ENCODE assay signal across 22 cellular contexts in the genomic region with DNA sequence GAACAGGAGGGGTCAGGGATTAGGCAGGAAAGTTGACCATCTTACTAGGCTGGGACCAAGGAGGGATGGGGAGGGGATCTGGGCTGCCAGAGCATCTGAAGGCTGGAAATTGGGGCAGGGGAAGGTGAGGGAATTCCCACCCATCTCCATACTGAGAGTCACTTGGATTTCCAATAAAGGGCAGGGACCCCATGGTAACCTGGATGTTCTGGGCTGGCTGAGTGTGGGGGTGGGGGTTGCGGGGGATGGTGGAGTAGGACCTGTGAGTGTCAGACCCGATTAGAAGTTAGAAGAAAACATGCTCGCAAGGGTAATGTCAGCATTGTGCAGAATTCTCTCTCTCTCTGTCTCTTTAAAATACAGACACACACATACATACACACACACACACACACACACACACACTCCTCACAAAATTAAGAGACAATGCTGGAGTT. TPM values are rescaled to one million over a fixed set of nuclear protein-coding genes. Genes with fewer than 3 reads are reported as not detected.
DNase-seq lines count a peak whose midpoint lies in the region; ATAC-seq, FAIRE-seq and TF ChIP-seq lines count a peak whose summit lies in the region.
"Had no signal": no experiment of that assay in that cellular context is flagged by ENCODE, and none has a peak within 500 bp of the region (broad histone marks: within the 10 kb centered on the region; RNA-seq: fewer than 3 reads in every experiment).

No MANE protein-coding gene starts in this region.

- H3K27ac ChIP-seq in A549, result peak overlapping the region; percentile 35 to 78; a peak in 4 of 6 replicates
- H3K27ac ChIP-seq in astrocyte (ENCODE audit: low read depth, low read length), result peak overlapping the region; percentile 15
- peak overlapping the region; percentile 36 for H3K27ac ChIP-seq in mesendoderm (ENCODE audit: low read depth, low read length)
- no peak overlapping the region for H3K27ac ChIP-seq in right lobe of liver
- H3K27ac ChIP-seq: Peyer's patch, sigmoid colon, transverse colon had no signal

- H3K9ac ChIP-seq in astrocyte (ENCODE audit: low read length) (peak overlapping the region; percentile 18), mesendoderm (ENCODE audit: low read length) (no peak overlapping the region)

- no peak overlapping the region for H2AK5ac ChIP-seq in mesendoderm (ENCODE audit: low read length)

- peak overlapping the region; percentile 80 for H2BK5ac ChIP-seq in mesendoderm (ENCODE audit: low read length)

- H3K4me1 ChIP-seq in A549 (peaks cover 23% of the 10 kb centered on the region), astrocyte (ENCODE audit: insufficient read depth, low read length) (peaks cover 9% of the 10 kb centered on the region), mesendoderm (ENCODE audit: control insufficient read depth, low read depth, low read length) (peaks cover 6% of the 10 kb centered on the region), right lobe of liver (peaks cover 0 to 26% (median 4%) of the 10 kb centered on the region in 4 donors)
- H3K4me1 ChIP-seq: Peyer's patch had no signal

- peak overlapping the region; percentile 49 for H3K4me2 ChIP-seq in A549
- peak overlapping the region; percentile 64 for H3K4me2 ChIP-seq in astrocyte (ENCODE audit: low read length)
- H3K4me2 ChIP-seq in mesendoderm (ENCODE audit: low read length), result no peak overlapping the region

- H3K79me2 ChIP-seq in astrocyte (ENCODE audit: insufficient read depth, low read length), result no peaks in the 10 kb centered on the region
- no peaks in the 10 kb centered on the region for H3K79me2 ChIP-seq in mesendoderm (ENCODE audit: control insufficient read depth, insufficient read depth, low read length)

- ATAC-seq in A549 (no peak), right lobe of liver (no peak)
- ATAC-seq: T-cell had no signal

- no peak overlapping the region for H4K8ac ChIP-seq in mesendoderm (ENCODE audit: low read depth, low read length)

- CTCF ChIA-PET in A549 (lab: Yijun Ruan, JAX), result no interaction called here

- no peaks in the 10 kb centered on the region for H3K79me1 ChIP-seq in mesendoderm (ENCODE audit: low read length)

- no peak for TF ChIP-seq EP300 in A549 (IDR thresholded peaks at IDR 0.05)

- H3K27me3 ChIP-seq in astrocyte (ENCODE audit: insufficient read depth, low read length), result no peaks in the 10 kb centered on the region
- H3K27me3 ChIP-seq in mesendoderm (ENCODE audit: insufficient read depth, low read length, poor library complexity), result no peaks in the 10 kb centered on the region
- no peaks in the 10 kb centered on the region for H3K27me3 ChIP-seq in right lobe of liver
- H3K27me3 ChIP-seq: MG63, Peyer's patch, sigmoid colon, transverse colon had no signal

- H3K36me3 Mint-ChIP-seq in HFFc6 (ENCODE audit: low read depth), result no peaks in the 10 kb centered on the region
- no peaks in the 10 kb centered on the region for H3K36me3 Mint-ChIP-seq in astrocyte (ENCODE audit: low read depth, unreplicated experiment)
- H3K36me3 Mint-ChIP-seq: T-cell had no signal

- H2BK120ac ChIP-seq in mesendoderm (ENCODE audit: low read depth, low read length), result no peak overlapping the region

- no peak for TF ChIP-seq POLR2A in A549 (IDR thresholded peaks at IDR 0.05; ENCODE audit: low read length)
- no peak for TF ChIP-seq POLR2A in right lobe of liver (IDR thresholded peaks at IDR 0.05)

- DNase-seq in A549 (ENCODE audit: low read depth in 1 of 2, low spot score in 1 of 2) (no peak), HFFc6 (no peak), astrocyte (ENCODE audit: low read depth) (no peak), mesendoderm (peak; percentile 70), NCI-H82 treated with DMSO at 0.1 percent for 48 hours (lab: John Stamatoyannopoulos, UW; ENCODE audit: unreplicated experiment) (no peak), occipital lobe (lab: John Stamatoyannopoulos, UW) (no peak), right lobe of liver (no peak)
- no peak for DNase-seq in activated CD8-positive, alpha-beta memory T cell treated with anti-CD3 and anti-CD28 coated beads, Interleukin-2, amount 50 U/mL, for 48 hours
- DNase-seq: activated B cell treated with CpG ODN at 0.5 μM for 24 hours; activated naive CD4-positive, alpha-beta T cell treated with anti-CD3 and anti-CD28 coated beads, Interleukin-2, amount 50 U/mL, for 16 hours; effector CD4-positive, alpha-beta T cell; foreskin melanocyte; NCI-H187 treated with DMSO at 0.1 percent for 48 hours; NCI-H526; Peyer's patch; sigmoid colon; stimulated activated CD4-positive, alpha-beta T cell treated with anti-CD3 and anti-CD28 coated beads, Interleukin-4, amount 100 ng/mL, for 4 hours; T-cell; transverse colon had no signal

- intact Hi-C loops in right lobe of liver (cut with DNase I), result no loop called here

- H3K9me3 ChIP-seq in A549, result no peaks in the 10 kb centered on the region
- H3K9me3 ChIP-seq in astrocyte (ENCODE audit: insufficient read depth, low read depth, low read length), result no peaks in the 10 kb centered on the region
- no peaks in the 10 kb centered on the region for H3K9me3 ChIP-seq in right lobe of liver
- H3K9me3 ChIP-seq: HAP-1, MG63, Peyer's patch, sigmoid colon, transverse colon had no signal

- peak overlapping the region; percentile 76 for H3K18ac ChIP-seq in mesendoderm (ENCODE audit: low read length)

- TF ChIP-seq CTCF in A549 (IDR thresholded peaks at IDR 0.05) (no peak), HFFc6 (IDR thresholded peaks at IDR 0.05) (no peak), astrocyte (IDR thresholded peaks at IDR 0.05; ENCODE audit: insufficient read depth, low read depth, low read length) (no peak), right lobe of liver (IDR thresholded peaks at IDR 0.05) (no peak)

- TF ChIP-seq RAD21 in A549 (conservative IDR thresholded peaks at IDR 0.05 in 1 of 2, IDR thresholded peaks at IDR 0.05 in 1 of 2), result no peak

- H4K5ac ChIP-seq in mesendoderm (ENCODE audit: low read length), result no peak overlapping the region

- H2AFZ ChIP-seq in astrocyte (ENCODE audit: low read depth, low read length), result peak overlapping the region; percentile 11

- peaks cover 2% of the 10 kb centered on the region; the same call in 1 of the 2 replicates for H3K27me3 Mint-ChIP-seq in HFFc6 (ENCODE audit: insufficient read depth)
- H3K27me3 Mint-ChIP-seq in astrocyte (ENCODE audit: low read depth, unreplicated experiment), result no peaks in the 10 kb centered on the region
- H3K27me3 Mint-ChIP-seq: activated B cell treated with CpG ODN at 0.5 μM for 24 hours had no signal

- H3K4me3 Mint-ChIP-seq in HFFc6 (peak overlapping the region; percentile 76), astrocyte (ENCODE audit: unreplicated experiment) (no peak overlapping the region)
- H3K4me3 Mint-ChIP-seq: activated B cell treated with CpG ODN at 0.5 μM for 24 hours, T-cell had no signal

- POLR2A ChIA-PET in A549 (lab: Yijun Ruan, JAX), result no interaction called here

- WGBS in A549 (ENCODE audit: missing lambda C conversion rate), result 78% methylated on average over 3 of the region's 3 CpGs
- WGBS in mesendoderm (ENCODE audit: extremely low coverage, insufficient coverage, low lambda C conversion rate), result no CpG with 5 or more reads among the region's 3 CpGs
- WGBS in right lobe of liver (ENCODE audit: insufficient coverage, low coverage, low lambda C conversion rate, missing lambda C conversion rate), result 43% methylated on average over 1 of the region's 3 CpGs

- H4K20me1 ChIP-seq in astrocyte (ENCODE audit: insufficient read depth, low read length), result no peaks in the 10 kb centered on the region

- H3K56ac ChIP-seq in mesendoderm (ENCODE audit: low read length), result peak overlapping the region; percentile 60

- H3K4ac ChIP-seq in mesendoderm (ENCODE audit: low read depth, low read length), result no peak overlapping the region

- H3K4me1 Mint-ChIP-seq in HFFc6 (ENCODE audit: low read depth) (peaks cover 49% of the 10 kb centered on the region), astrocyte (ENCODE audit: low read depth, unreplicated experiment) (peaks cover 16% of the 10 kb centered on the region)
- H3K4me1 Mint-ChIP-seq: activated B cell treated with CpG ODN at 0.5 μM for 24 hours had no signal

- peak overlapping the region; percentile 36 for H2BK15ac ChIP-seq in mesendoderm (replicated peaks; ENCODE audit: low read depth)

- H3K27ac Mint-ChIP-seq in HFFc6 (peak overlapping the region; percentile 85), astrocyte (ENCODE audit: unreplicated experiment) (peak overlapping the region; percentile 80)
- H3K27ac Mint-ChIP-seq: activated B cell treated with CpG ODN at 0.5 μM for 24 hours, T-cell had no signal

- no peak overlapping the region for H3K4me3 ChIP-seq in A549
- no peak overlapping the region for H3K4me3 ChIP-seq in astrocyte (ENCODE audit: insufficient read depth, low read depth, low read length)
- H3K4me3 ChIP-seq in mesendoderm (ENCODE audit: low read length), result no peak overlapping the region
- no peak overlapping the region for H3K4me3 ChIP-seq in right lobe of liver
- H3K4me3 ChIP-seq: GM12878, HAP-1, MG63, Peyer's patch, sigmoid colon, transverse colon had no signal

- H3K36me3 ChIP-seq in astrocyte (ENCODE audit: insufficient read depth, low read length) (no peaks in the 10 kb centered on the region), mesendoderm (ENCODE audit: control insufficient read depth, insufficient read depth, low read length) (no peaks in the 10 kb centered on the region), right lobe of liver (no peaks in the 10 kb centered on the region)
- H3K36me3 ChIP-seq: HAP-1, MG63, sigmoid colon, transverse colon had no signal

- no peak overlapping the region for H3K23ac ChIP-seq in mesendoderm (ENCODE audit: low read length)

- H3K9me3 Mint-ChIP-seq in HFFc6 (no peaks in the 10 kb centered on the region), astrocyte (ENCODE audit: unreplicated experiment) (no peaks in the 10 kb centered on the region)
- H3K9me3 Mint-ChIP-seq: activated B cell treated with CpG ODN at 0.5 μM for 24 hours, T-cell had no signal

- no peak for FAIRE-seq in A549 (lab: Jason Lieb, UNC)
- FAIRE-seq in astrocyte (lab: Jason Lieb, UNC), result no peak
- FAIRE-seq: GM12878 had no signal

RNA-seq across cellular contexts. Expression of gene EPS15, which starts 40.0 kb away (rescaled TPM):
- polyA plus RNA-seq in A549 (2011; rRNA removed) (33.4 and 35.4 TPM in 2 replicates), A549 (2017; fragmentation: RNase III; extraction: RNeasy Plus Mini Kit Qiagen cat#74134 plus additional on column Dnase treatment) (10.0 to 10.9 TPM (median 10.9 TPM) in 3 replicates)
- 5.5 and 5.8 TPM in 2 replicates for polyA plus RNA-seq in A549 (2012; cell fraction: cytosol; rRNA removed)
- polyA plus RNA-seq in A549 (2012; cell fraction: nucleus; rRNA removed), result 2.8 and 3.9 TPM in 2 replicates
- 19.9 and 20.6 TPM in 2 replicates for polyA minus RNA-seq in A549 (2011; rRNA and poly(A)+ RNA removed)
- total RNA-seq in HFFc6 (2021; fragmentation: NEBNext Ultra II Directional; extraction: Animal tissue kit (Norgen Biotek cat#: 25700)), result 10 to 100 TPM; 45.2 to 55.7 (median 49.6) TPM
- total RNA-seq in astrocyte (66.6 and 70.6 TPM in 2 replicates), occipital lobe (189 TPM), right lobe of liver (10 to 100 TPM; 23.2 to 30.9 (median 28.6) TPM)
- polyA plus RNA-seq in mesendoderm (2013, experiment 1 of 2), result 28.0 TPM
- 29.8 TPM for polyA plus RNA-seq in mesendoderm (2013, experiment 2 of 2)

RNA-seq across cellular contexts. Expression of gene OSBPL9, which starts 57.8 kb away (rescaled TPM):
- polyA plus RNA-seq in A549 (2011; rRNA removed) (93.7 and 108 TPM in 2 replicates), A549 (2017; fragmentation: RNase III; extraction: RNeasy Plus Mini Kit Qiagen cat#74134 plus additional on column Dnase treatment) (45.1 to 52.9 TPM (median 52.6 TPM) in 3 replicates)
- 21.0 and 30.1 TPM in 2 replicates for polyA plus RNA-seq in A549 (2012; cell fraction: cytosol; rRNA removed)
- 12.7 and 18.9 TPM in 2 replicates for polyA plus RNA-seq in A549 (2012; cell fraction: nucleus; rRNA removed)
- 139 and 185 TPM in 2 replicates for polyA minus RNA-seq in A549 (2011; rRNA and poly(A)+ RNA removed)
- total RNA-seq in HFFc6 (2021; fragmentation: NEBNext Ultra II Directional; extraction: Animal tissue kit (Norgen Biotek cat#: 25700)), result 10 to 100 TPM; 39.8 to 54.2 (median 44.8) TPM
- total RNA-seq in astrocyte (115 and 117 TPM in 2 replicates), occipital lobe (68.3 TPM), right lobe of liver (10 to 100 TPM; 51.7 to 90.5 (median 71.7) TPM)
- 45.4 TPM for polyA plus RNA-seq in mesendoderm (2013, experiment 1 of 2)
- 46.3 TPM for polyA plus RNA-seq in mesendoderm (2013, experiment 2 of 2)

Comparison
In these comparisons a context has a peak if more than half of its experiments do, and no peak if none do; other contexts are left out.
1. H3K27ac ChIP-seq: peak in A549 (2 of 2), astrocyte (single experiment) and mesendoderm (single experiment); none in right lobe of liver (0 of 3).